13 cellular contexts compared by ENCODE assay signal in the genomic region with DNA sequence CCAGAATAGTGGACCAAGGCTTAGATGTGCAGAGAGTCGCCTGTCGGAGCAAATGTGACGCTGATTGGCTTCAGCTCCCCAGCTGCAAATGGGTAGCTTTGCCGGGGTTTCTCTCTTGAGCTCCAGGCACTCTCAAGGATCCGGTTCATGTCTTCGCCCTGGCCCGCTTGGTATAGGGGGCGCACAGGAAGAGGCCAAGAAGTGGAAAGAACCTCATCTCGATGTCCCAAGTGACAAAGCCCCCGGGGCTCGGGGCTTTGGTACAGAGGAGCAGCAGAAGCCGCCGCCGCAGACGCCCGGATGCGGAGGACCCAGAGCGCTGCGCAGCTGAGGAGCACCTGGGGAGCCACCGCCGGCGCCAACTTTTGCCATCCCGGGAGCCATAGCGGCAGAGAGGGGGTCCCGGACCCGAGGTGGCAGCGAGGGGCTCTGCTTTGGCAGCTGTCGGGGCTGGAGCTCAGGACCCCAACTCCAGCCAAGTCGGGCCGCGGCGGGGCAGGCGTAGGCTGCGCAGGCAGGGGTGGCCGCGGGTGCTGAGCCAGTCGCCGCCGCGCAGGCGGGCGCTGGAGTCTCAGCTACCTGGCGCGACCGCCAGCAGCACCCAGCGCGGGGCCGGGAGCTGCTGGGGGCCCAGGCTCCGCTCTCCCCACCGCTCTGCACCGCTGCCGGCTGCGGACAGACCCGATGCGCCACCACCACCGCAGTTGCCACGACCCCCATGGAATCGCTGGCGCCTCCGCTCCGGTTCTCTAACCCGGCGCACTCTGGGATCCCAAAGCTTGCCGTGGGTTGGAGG.
DNase-seq lines count a peak whose midpoint lies in the region; ATAC-seq and TF ChIP-seq lines count a peak whose summit lies in the region.
"Had no signal": no experiment of that assay in that cellular context is flagged by ENCODE, and none has a peak within 500 bp of the region (broad histone marks: within the 10 kb centered on the region; RNA-seq: fewer than 3 reads in every experiment).

No MANE protein-coding gene starts in this region.

- H3K27me3 ChIP-seq in HUES6 (ENCODE audit: control insufficient read depth, insufficient read depth, low read length) (peaks cover 63% of the 10 kb centered on the region), neuron (ENCODE audit: insufficient read depth, low read length) (peaks cover 42% of the 10 kb centered on the region)
- H3K27me3 ChIP-seq in effector memory CD4-positive, alpha-beta T cell (replicated peaks; ENCODE audit: control insufficient read depth, insufficient read depth, low read length, poor library complexity, severe bottlenecking) = no peaks in the 10 kb centered on the region

- no peak for TF ChIP-seq POLR2A in GM18505 (IDR thresholded peaks at IDR 0.05; ENCODE audit: borderline replicate concordance, extremely low read depth, insufficient read depth, insufficient read length)

- H3K36me3 ChIP-seq in HUES6 (ENCODE audit: control insufficient read depth, insufficient read depth, low read length) = no peaks in the 10 kb centered on the region
- no peaks in the 10 kb centered on the region for H3K36me3 ChIP-seq in neuron (ENCODE audit: insufficient read depth, low read length)
- H3K36me3 ChIP-seq in effector memory CD4-positive, alpha-beta T cell (ENCODE audit: control insufficient read depth, insufficient read depth, low read length) = no peaks in the 10 kb centered on the region
- H3K36me3 ChIP-seq: left lung, upper lobe of right lung had no signal

- intact Hi-C loops in head of caudate nucleus (cut with DNase I) = no loop called here

- H3K4me1 ChIP-seq in HUES6 (ENCODE audit: control insufficient read depth, insufficient read depth, low read length) = peaks cover 9% of the 10 kb centered on the region
- H3K4me1 ChIP-seq in neuron (ENCODE audit: insufficient read depth, low read length) = no peaks in the 10 kb centered on the region
- H3K4me1 ChIP-seq in effector memory CD4-positive, alpha-beta T cell (ENCODE audit: control insufficient read depth, insufficient read depth, low read length, poor library complexity, severe bottlenecking) = no peaks in the 10 kb centered on the region
- H3K4me1 ChIP-seq: left lung, upper lobe of right lung had no signal

- peak overlapping the region; percentile 54 for H2AFZ ChIP-seq in neuron (ENCODE audit: low read depth, low read length)

- no peak overlapping the region for H3K27ac ChIP-seq in HUES6 (ENCODE audit: low read depth, low read length)
- H3K27ac ChIP-seq in effector memory CD4-positive, alpha-beta T cell (ENCODE audit: insufficient read depth, low read length, poor library complexity, severe bottlenecking) = no peak overlapping the region
- H3K27ac ChIP-seq: left lung, upper lobe of right lung had no signal

- H3K9me3 ChIP-seq in HUES6 (ENCODE audit: control insufficient read depth, insufficient read depth, low read depth, low read length) = peaks cover 4% of the 10 kb centered on the region; the same call in 1 of the 2 replicates
- peaks cover 3% of the 10 kb centered on the region for H3K9me3 ChIP-seq in neuron (ENCODE audit: low read length)
- H3K9me3 ChIP-seq in effector memory CD4-positive, alpha-beta T cell (ENCODE audit: control insufficient read depth, low read length) = no peaks in the 10 kb centered on the region
- H3K9me3 ChIP-seq: left lung, upper lobe of right lung had no signal

- H3K4me3 ChIP-seq in HUES6 (ENCODE audit: low read depth, low read length) = peak overlapping the region; percentile 75
- H3K4me3 ChIP-seq in neuron (ENCODE audit: low read length) = no peak overlapping the region
- H3K4me3 ChIP-seq in effector memory CD4-positive, alpha-beta T cell (ENCODE audit: insufficient read depth, low read depth, low read length, poor library complexity, severe bottlenecking) = no peak overlapping the region
- H3K4me3 ChIP-seq: left lung, upper lobe of right lung had no signal

- ATAC-seq in GM18505 (IDR thresholded peaks at IDR 0.05; ENCODE audit: unreplicated experiment) = no peak
- ATAC-seq: left lung, T-helper 17 cell, upper lobe of right lung had no signal

- peak overlapping the region; percentile 54 for H3K9ac ChIP-seq in HUES6 (ENCODE audit: low read length)

- peak; percentile 8 for DNase-seq in 8988T
- peak in 26 of 42 donors; percentile 2 to 44 (median 16) for DNase-seq in head of caudate nucleus
- DNase-seq in stimulated activated CD4-positive, alpha-beta T cell treated with anti-CD3 and anti-CD28 coated beads, Interleukin-4, amount 100 ng/mL, for 24 hours = no peak
- no peak for DNase-seq in NCI-H1092 treated with DMSO at 0.1 percent for 48 hours (lab: John Stamatoyannopoulos, UW)
- DNase-seq in effector memory CD4-positive, alpha-beta T cell = no peak
- DNase-seq: activated CD4-positive, alpha-beta T cell treated with anti-CD3 and anti-CD28 coated beads, Interleukin-2, amount 10 ng/mL, durations not matched to agents 7 days and 5 days; NCI-H187 treated with DMSO at 0.1 percent for 48 hours; upper lobe of right lung had no signal

Comparison
In these comparisons a context has a peak if more than half of its experiments do, and no peak if none do; other contexts are left out.
1. DNase-seq: peak in 8988T (single experiment) and head of caudate nucleus (26 of 42); none in stimulated activated CD4-positive, alpha-beta T cell treated with anti-CD3 and anti-CD28 coated beads, Interleukin-4, amount 100 ng/mL, for 24 hours (single experiment), NCI-H1092 treated with DMSO at 0.1 percent for 48 hours (single experiment) and effector memory CD4-positive, alpha-beta T cell (0 of 3).